ENCODE assay signal across 8 cellular contexts in genomic region chr22:39532215-39533071, GRCh38.
DNase-seq lines count a peak whose midpoint lies in the region; ATAC-seq and FAIRE-seq lines count a peak whose summit lies in the region.

A gene with protein sequence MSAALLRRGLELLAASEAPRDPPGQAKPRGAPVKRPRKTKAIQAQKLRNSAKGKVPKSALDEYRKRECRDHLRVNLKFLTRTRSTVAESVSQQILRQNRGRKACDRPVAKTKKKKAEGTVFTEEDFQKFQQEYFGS (minus strand): TSS chr22:39532748. CDS start chr22:39532738, 10 bp downstream.

- no peaks in the 10 kb centered on the region for H3K27me3 Mint-ChIP-seq in effector memory CD8-positive, alpha-beta T cell

- H3K4me1 Mint-ChIP-seq in effector memory CD8-positive, alpha-beta T cell (ENCODE audit: low read depth in 2 of 2): peaks cover 45 to 46% of the 10 kb centered on the region in 2 donors

- H3K27ac Mint-ChIP-seq in effector memory CD8-positive, alpha-beta T cell: peak within 1 kb of the TSS; percentile 90 to 97

- peak within 1 kb of the TSS; percentile 96 to 98 for H3K4me3 Mint-ChIP-seq in effector memory CD8-positive, alpha-beta T cell

- peak; percentile 95 for FAIRE-seq in HTR-8/SVneo (lab: Jason Lieb, UNC)

- DNase-seq in COLO668 (lab: John Stamatoyannopoulos, UW; ENCODE audit: unreplicated experiment) (peak; percentile 99), HTR-8/SVneo (ENCODE audit: insufficient read length, low spot score) (peak; percentile 94), NOMO-1 treated with dmso at 0.1 percent for 144 hours (lab: John Stamatoyannopoulos, UW; ENCODE audit: unreplicated experiment) (peak; percentile 100), medulla oblongata (ENCODE audit: extremely low spot score) (peak; percentile 99)
- peak; percentile 92 to 97 (median 96) for DNase-seq in activated CD8-positive, alpha-beta memory T cell treated with anti-CD3 and anti-CD28 coated beads for 48 hours (ENCODE audit: low read depth in 2 of 3, low spot score in 2 of 3)
- DNase-seq in effector memory CD8-positive, alpha-beta T cell: peak; percentile 98 to 99 (median 99)
- DNase-seq in stimulated activated CD8-positive, alpha-beta memory T cell treated with anti-CD3 and anti-CD28 coated beads, Interleukin-12 subunit alpha, Interleukin-12 subunit beta, amount 100 ng/mL, for 1 hour (ENCODE audit: low read depth): peak; percentile 98

- no peaks in the 10 kb centered on the region for H3K9me3 Mint-ChIP-seq in effector memory CD8-positive, alpha-beta T cell

- peak; percentile 59 for ATAC-seq in GM21360 (IDR thresholded peaks at IDR 0.05; ENCODE audit: unreplicated experiment)
- ATAC-seq in effector memory CD8-positive, alpha-beta T cell (replicated peaks): peak; percentile 84

- H3K36me3 Mint-ChIP-seq in effector memory CD8-positive, alpha-beta T cell (ENCODE audit: insufficient read depth): peaks cover 39% of the 10 kb centered on the region

Comparison
In these comparisons a context has a peak if more than half of its experiments do, and no peak if none do; other contexts are left out.
1. Peak in every context shown above with its lines: DNase-seq and ATAC-seq.